14 cellular contexts compared by ENCODE assay signal in genomic region chr17:44113382-44113781, GRCh38. TPM values are rescaled to one million over a fixed set of nuclear protein-coding genes. Genes with fewer than 3 reads are reported as not detected.
DNase-seq lines count a peak whose midpoint lies in the region; ATAC-seq lines count a peak whose summit lies in the region.
"Had no signal": no experiment of that assay in that cellular context is flagged by ENCODE, and none has a peak within 500 bp of the region (broad histone marks: within the 10 kb centered on the region; RNA-seq: fewer than 3 reads in every experiment).

No MANE protein-coding gene starts in this region.

- no peaks in the 10 kb centered on the region for H3K27me3 Mint-ChIP-seq in activated T-helper 17 cell treated with anti-CD3 and anti-CD28 coated beads, Interleukin-2, amount 50 U/mL, for 72 hours
- H3K27me3 Mint-ChIP-seq in stimulated activated naive B cell treated with anti-CD40 and anti-IgM and Interleukin-4, amounts not matched to agents 10 μg/mL and 1 μg/mL and 100 μg/mL, for 72 hours, result no peaks in the 10 kb centered on the region
- H3K27me3 Mint-ChIP-seq: dendritic cell treated with granulocyte-macrophage colony-stimulating factor and Interleukin-4, amounts not matched to agents 40 ng/mL and 50 ng/mL, for 4 days; stimulated activated naive CD8-positive, alpha-beta T cell treated with anti-CD3 and anti-CD28 coated beads, Interleukin-15, amount 100 ng/mL, for 72 hours had no signal

- H3K9me3 ChIP-seq in right cardiac atrium (ENCODE audit: control insufficient read depth, low read length), result no peaks in the 10 kb centered on the region

- 80% methylated on average over 1 of the region's 1 CpG for WGBS in right cardiac atrium

- intact Hi-C loops in right cardiac atrium (cut with DNase I), result loop anchor here in 1 of 4 donors (10.0 kb wide), 1 partner anchor 99 kb away; the partner anchor contains the start of gene TMEM101

- H3K4me3 Mint-ChIP-seq in activated T-helper 17 cell treated with anti-CD3 and anti-CD28 coated beads, Interleukin-2, amount 50 U/mL, for 72 hours, result no peak overlapping the region
- H3K4me3 Mint-ChIP-seq in stimulated activated naive B cell treated with anti-CD40 and anti-IgM and Interleukin-4, amounts not matched to agents 10 μg/mL and 1 μg/mL and 100 μg/mL, for 72 hours, result no peak overlapping the region
- H3K4me3 Mint-ChIP-seq: activated CD8-positive, alpha-beta T cell treated with anti-CD3 and anti-CD28 coated beads, Interleukin-2, amount 10 ng/mL, durations not matched to agents 7 days and 5 days; dendritic cell treated with granulocyte-macrophage colony-stimulating factor and Interleukin-4, amounts not matched to agents 40 ng/mL and 50 ng/mL, for 4 days; stimulated activated naive CD8-positive, alpha-beta T cell treated with anti-CD3 and anti-CD28 coated beads, Interleukin-15, amount 100 ng/mL, for 72 hours had no signal

- H3K27me3 ChIP-seq in H7 (ENCODE audit: control insufficient read depth, insufficient read depth, low read length) (no peaks in the 10 kb centered on the region), right cardiac atrium (ENCODE audit: control insufficient read depth, insufficient read depth) (no peaks in the 10 kb centered on the region)

- H3K4me1 Mint-ChIP-seq in activated T-helper 17 cell treated with anti-CD3 and anti-CD28 coated beads, Interleukin-2, amount 50 U/mL, for 72 hours, result peaks cover 12% of the 10 kb centered on the region
- H3K4me1 Mint-ChIP-seq in stimulated activated naive B cell treated with anti-CD40 and anti-IgM and Interleukin-4, amounts not matched to agents 10 μg/mL and 1 μg/mL and 100 μg/mL, for 72 hours, result peaks cover 53 to 84% of the 10 kb centered on the region in 2 donors

- no peak for ATAC-seq in activated T-helper 17 cell treated with anti-CD3 and anti-CD28 coated beads, Interleukin-2, amount 50 U/mL, for 72 hours (replicated peaks)
- no peak for ATAC-seq in right cardiac atrium
- no peak for ATAC-seq in stimulated activated naive B cell treated with anti-CD40 and anti-IgM and Interleukin-4, amounts not matched to agents 10 μg/mL and 1 μg/mL and 100 μg/mL, for 72 hours (replicated peaks)
- ATAC-seq in GM19467 (IDR thresholded peaks at IDR 0.05; ENCODE audit: unreplicated experiment), result no peak
- no peak for ATAC-seq in GM21825 (IDR thresholded peaks at IDR 0.05; ENCODE audit: unreplicated experiment)
- ATAC-seq: activated CD8-positive, alpha-beta T cell treated with anti-CD3 and anti-CD28 coated beads, Interleukin-2, amount 10 ng/mL, durations not matched to agents 7 days and 5 days; stimulated activated naive CD8-positive, alpha-beta T cell treated with anti-CD3 and anti-CD28 coated beads, Interleukin-15, amount 100 ng/mL, for 72 hours had no signal

- H3K9me3 Mint-ChIP-seq in activated T-helper 17 cell treated with anti-CD3 and anti-CD28 coated beads, Interleukin-2, amount 50 U/mL, for 72 hours, result no peaks in the 10 kb centered on the region
- no peaks in the 10 kb centered on the region for H3K9me3 Mint-ChIP-seq in stimulated activated naive B cell treated with anti-CD40 and anti-IgM and Interleukin-4, amounts not matched to agents 10 μg/mL and 1 μg/mL and 100 μg/mL, for 72 hours
- H3K9me3 Mint-ChIP-seq: dendritic cell treated with granulocyte-macrophage colony-stimulating factor and Interleukin-4, amounts not matched to agents 40 ng/mL and 50 ng/mL, for 4 days; stimulated activated naive CD8-positive, alpha-beta T cell treated with anti-CD3 and anti-CD28 coated beads, Interleukin-15, amount 100 ng/mL, for 72 hours had no signal

- H3K36me3 Mint-ChIP-seq in activated T-helper 17 cell treated with anti-CD3 and anti-CD28 coated beads, Interleukin-2, amount 50 U/mL, for 72 hours (ENCODE audit: low read depth), result peaks cover 11% of the 10 kb centered on the region
- peaks cover 6 to 22% of the 10 kb centered on the region in 2 donors for H3K36me3 Mint-ChIP-seq in stimulated activated naive B cell treated with anti-CD40 and anti-IgM and Interleukin-4, amounts not matched to agents 10 μg/mL and 1 μg/mL and 100 μg/mL, for 72 hours

- H3K4me1 ChIP-seq in right cardiac atrium (ENCODE audit: control insufficient read depth, insufficient read depth, low read length), result peaks cover 39% of the 10 kb centered on the region

- DNase-seq in H7 (peak; percentile 21), right cardiac atrium (no peak)
- no peak for DNase-seq in stimulated activated naive B cell treated with anti-CD40 and anti-IgM and Interleukin-4, amounts not matched to agents 10 μg/mL and 1 μg/mL and 100 μg/mL, for 72 hours
- DNase-seq in activated CD4-positive, alpha-beta T cell treated with anti-CD3 and anti-CD28 coated beads, Interleukin-2, amount 50 U/mL, for 4 hours, result no peak
- DNase-seq: activated CD8-positive, alpha-beta T cell treated with anti-CD3 and anti-CD28 coated beads, Interleukin-2, amount 10 ng/mL, durations not matched to agents 7 days and 5 days; GF-D8; GM23248; KG1; NCI-H1092 treated with DMSO at 0.1 percent for 48 hours; stimulated activated naive CD8-positive, alpha-beta T cell treated with anti-CD3 and anti-CD28 coated beads, Interleukin-15, amount 100 ng/mL, for 72 hours had no signal

- H3K4me3 ChIP-seq in H7 (ENCODE audit: insufficient read depth, low read depth, low read length), result no peak overlapping the region
- no peak overlapping the region for H3K4me3 ChIP-seq in right cardiac atrium (ENCODE audit: low read length)
- H3K4me3 ChIP-seq: GM23248 had no signal

- peak overlapping the region; percentile 80 for H3K27ac Mint-ChIP-seq in activated T-helper 17 cell treated with anti-CD3 and anti-CD28 coated beads, Interleukin-2, amount 50 U/mL, for 72 hours
- peak overlapping the region; percentile 10 for H3K27ac Mint-ChIP-seq in stimulated activated naive B cell treated with anti-CD40 and anti-IgM and Interleukin-4, amounts not matched to agents 10 μg/mL and 1 μg/mL and 100 μg/mL, for 72 hours
- H3K27ac Mint-ChIP-seq: activated CD8-positive, alpha-beta T cell treated with anti-CD3 and anti-CD28 coated beads, Interleukin-2, amount 10 ng/mL, durations not matched to agents 7 days and 5 days had no signal

- H3K36me3 ChIP-seq in H7 (replicated peaks; ENCODE audit: control insufficient read depth, insufficient read depth, low read length), result peaks cover 2% of the 10 kb centered on the region

- H3K27ac ChIP-seq in right cardiac atrium (ENCODE audit: low read length), result peak overlapping the region; percentile 93
- H3K27ac ChIP-seq: GM23248 had no signal

RNA-seq across cellular contexts. Expression of gene HDAC5, which starts 10.1 kb away (rescaled TPM):
- 72.5 and 89.0 TPM in 2 replicates for total RNA-seq in H7 (2014; rRNA removed; shearing (Covaris generic))
- total RNA-seq in activated T-helper 17 cell treated with anti-CD3 and anti-CD28 coated beads, Interleukin-2, amount 50 U/mL, for 72 hours, result 10 to 100 TPM; 11.0 to 45.4 TPM
- 10 to 100 TPM; 47.9 to 89.2 (median 74.4) TPM for total RNA-seq in right cardiac atrium
- polyA plus RNA-seq in right cardiac atrium, result 72.4 TPM

RNA-seq across cellular contexts. Expression of gene HROB, which starts 28.3 kb away (rescaled TPM):
- total RNA-seq in H7 (2014; rRNA removed; shearing (Covaris generic)), result 12.9 and 15.7 TPM in 2 replicates
- 10 to 100 TPM; 17.9 to 23.2 TPM for total RNA-seq in activated T-helper 17 cell treated with anti-CD3 and anti-CD28 coated beads, Interleukin-2, amount 50 U/mL, for 72 hours
- total RNA-seq in right cardiac atrium, result 1 to 10 TPM in 1 of 4 donors, under 1 TPM in 3; 0.47 to 1.4 (median 0.76) TPM
- 0.38 TPM for polyA plus RNA-seq in right cardiac atrium

RNA-seq across cellular contexts. Expression of gene G6PC3, which starts 42.8 kb away (rescaled TPM):
- total RNA-seq in H7 (2014; rRNA removed; shearing (Covaris generic)), result 94.0 and 104 TPM in 2 replicates
- total RNA-seq in activated T-helper 17 cell treated with anti-CD3 and anti-CD28 coated beads, Interleukin-2, amount 50 U/mL, for 72 hours, result 10 to 100 TPM; 14.9 to 22.8 TPM
- 10 to 100 TPM; 31.9 to 46.9 (median 38.5) TPM for total RNA-seq in right cardiac atrium
- polyA plus RNA-seq in right cardiac atrium, result 71.4 TPM

RNA-seq across cellular contexts. Expression of gene LSM12, which starts 46.9 kb away (rescaled TPM):
- 101 and 109 TPM in 2 replicates for total RNA-seq in H7 (2014; rRNA removed; shearing (Covaris generic))
- total RNA-seq in activated T-helper 17 cell treated with anti-CD3 and anti-CD28 coated beads, Interleukin-2, amount 50 U/mL, for 72 hours, result 10 to 100 TPM; 78.6 to 87.6 TPM
- 10 to 100 TPM; 44.5 to 54.9 (median 49.3) TPM for total RNA-seq in right cardiac atrium
- polyA plus RNA-seq in right cardiac atrium, result 35.0 TPM

RNA-seq across cellular contexts. Expression of gene ASB16, which starts 57.1 kb away (rescaled TPM):
- 0.17 TPM in 1 of 2 replicates, not detected in the other for total RNA-seq in H7 (2014; rRNA removed; shearing (Covaris generic))
- under 1 TPM; 0.22 to 0.58 TPM for total RNA-seq in activated T-helper 17 cell treated with anti-CD3 and anti-CD28 coated beads, Interleukin-2, amount 50 U/mL, for 72 hours
- total RNA-seq in right cardiac atrium, result 10 to 100 TPM in 2 of 4 donors, 1 to 10 TPM in 2; 5.3 to 11.3 (median 9.7) TPM
- 5.4 TPM for polyA plus RNA-seq in right cardiac atrium
- total RNA-seq: GM23248 had no signal
